33 cellular contexts compared by ENCODE assay signal in genomic region chr12:44174053-44174452, GRCh38.
DNase-seq lines count a peak whose midpoint lies in the region; ATAC-seq, FAIRE-seq and TF ChIP-seq lines count a peak whose summit lies in the region.
"Had no signal": no experiment of that assay in that cellular context is flagged by ENCODE, and none has a peak within 500 bp of the region (broad histone marks: within the 10 kb centered on the region; RNA-seq: fewer than 3 reads in every experiment).

No MANE protein-coding gene starts in this region.

- ATAC-seq in HepG2 (no peak), left lobe of liver (peak; percentile 68), right lobe of liver (peak; percentile 36 to 80 (median 42))
- ATAC-seq: A549; CD8-positive, alpha-beta T cell had no signal

- H3K27ac ChIP-seq in liver (ENCODE audit: low read depth in 1 of 2, low read length in 2 of 2) (no peak overlapping the region), HepG2 (ENCODE audit: extremely low read length, insufficient read depth, low read length) (no peak overlapping the region), right lobe of liver (no peak overlapping the region)
- H3K27ac ChIP-seq: A549; BLaER1; BLaER1 treated with 17β-estradiol and CSF1 and Interleukin-3, amounts not matched to agents 10 nM and 100 nM; C4-2B had no signal

- H3K9ac ChIP-seq in liver (ENCODE audit: low read depth in 1 of 2, low read length in 2 of 2) (no peak overlapping the region), HepG2 (ENCODE audit: insufficient read depth, low read depth, low read length) (no peak overlapping the region)
- H3K9ac ChIP-seq: BLaER1; BLaER1 treated with 17β-estradiol and CSF1 and Interleukin-3, amounts not matched to agents 10 nM and 100 nM had no signal

- no peaks in the 10 kb centered on the region for H3K27me3 ChIP-seq in liver (ENCODE audit: control insufficient read depth in 4 of 4, insufficient read depth in 4 of 4, low read length in 3 of 4)
- no peaks in the 10 kb centered on the region for H3K27me3 ChIP-seq in HepG2 (ENCODE audit: control insufficient read depth in 1 of 2, insufficient read depth in 2 of 2, low read length in 2 of 2)
- H3K27me3 ChIP-seq in right lobe of liver = no peaks in the 10 kb centered on the region
- H3K27me3 ChIP-seq: BE2C; BLaER1; BLaER1 treated with 17β-estradiol and CSF1 and Interleukin-3, amounts not matched to agents 10 nM and 100 nM had no signal

- CTCF ChIA-PET in HepG2 (lab: Yijun Ruan, JAX; ENCODE audit: low intra/inter-chr PET ratio, low total read pairs) = no interaction called here

- TF ChIP-seq RAD21 in liver (IDR thresholded peaks at IDR 0.05) (no peak), HepG2 (CRISPR knock-in tag; IDR thresholded peaks at IDR 0.05) (no peak)

- no peak overlapping the region for H3K27ac Mint-ChIP-seq in activated T-helper 2 cell treated with anti-CD3 and anti-CD28 coated beads, Interferon-gamma antibody, Interleukin-2, Interleukin-4, amounts not matched to agents 10 μg/mL and 5 μg/mL and 100 μg/mL, durations not matched to agents 14 hours and 24 hours and 36 hours
- H3K27ac Mint-ChIP-seq: B cell; CD14-positive monocyte; CD4-positive, alpha-beta memory T cell; CD4-positive, alpha-beta T cell; CD4-positive, CD25-positive, alpha-beta regulatory T cell; CD8-positive, alpha-beta memory T cell; CD8-positive, alpha-beta T cell had no signal

- H3K9me3 Mint-ChIP-seq in activated T-helper 2 cell treated with anti-CD3 and anti-CD28 coated beads, Interferon-gamma antibody, Interleukin-2, Interleukin-4, amounts not matched to agents 10 μg/mL and 5 μg/mL and 100 μg/mL, durations not matched to agents 14 hours and 24 hours and 36 hours = no peaks in the 10 kb centered on the region
- H3K9me3 Mint-ChIP-seq: CD4-positive, alpha-beta T cell had no signal

- peaks cover 0 to 3% (median 0%) of the 10 kb centered on the region in 4 donors for H3K4me1 ChIP-seq in liver (ENCODE audit: control insufficient read depth in 4 of 4, insufficient read depth in 4 of 4, low read length in 3 of 4)
- no peaks in the 10 kb centered on the region; the same call in 1 of the 2 replicates for H3K4me1 ChIP-seq in HepG2 (ENCODE audit: insufficient read depth, low read length)
- peaks cover 0 to 6% (median 0%) of the 10 kb centered on the region in 4 donors for H3K4me1 ChIP-seq in right lobe of liver
- H3K4me1 ChIP-seq: A549; BE2C; BLaER1; BLaER1 treated with 17β-estradiol and CSF1 and Interleukin-3, amounts not matched to agents 10 nM and 100 nM; Caco-2 had no signal

- no peaks in the 10 kb centered on the region for H3K79me2 ChIP-seq in HepG2 (ENCODE audit: insufficient read depth, low read length)

- BruUV-seq in HepG2 (replicated peaks; lab: Mats Ljungman, UMichigan) = no TSS peak

- no peak overlapping the region for H3K4me2 ChIP-seq in HepG2 (ENCODE audit: low read depth, low read length)
- H3K4me2 ChIP-seq: A549; BLaER1; BLaER1 treated with 17β-estradiol and CSF1 and Interleukin-3, amounts not matched to agents 10 nM and 100 nM had no signal

- no peak overlapping the region for H3K4me3 Mint-ChIP-seq in activated T-helper 2 cell treated with anti-CD3 and anti-CD28 coated beads, Interferon-gamma antibody, Interleukin-2, Interleukin-4, amounts not matched to agents 10 μg/mL and 5 μg/mL and 100 μg/mL, durations not matched to agents 14 hours and 24 hours and 36 hours (ENCODE audit: low read depth)
- H3K4me3 Mint-ChIP-seq: B cell; CD14-positive monocyte; CD4-positive, alpha-beta memory T cell; CD4-positive, alpha-beta T cell; CD4-positive, CD25-positive, alpha-beta regulatory T cell; CD8-positive, alpha-beta memory T cell; CD8-positive, alpha-beta T cell had no signal

- TF ChIP-seq CTCF in liver (IDR thresholded peaks at IDR 0.05; ENCODE audit: low read depth, low read length, missing input control) (no peak), HepG2 (CRISPR knock-in tag; IDR thresholded peaks at IDR 0.05) (no peak), right lobe of liver (IDR thresholded peaks at IDR 0.05) (no peak)

- no peak for FAIRE-seq in HepG2 (lab: Jason Lieb, UNC)
- FAIRE-seq: A549, D721Med had no signal

- POLR2A ChIA-PET in HepG2 (lab: Yijun Ruan, JAX) = no interaction called here

- no peaks in the 10 kb centered on the region for H3K27me3 Mint-ChIP-seq in activated T-helper 2 cell treated with anti-CD3 and anti-CD28 coated beads, Interferon-gamma antibody, Interleukin-2, Interleukin-4, amounts not matched to agents 10 μg/mL and 5 μg/mL and 100 μg/mL, durations not matched to agents 14 hours and 24 hours and 36 hours (ENCODE audit: low read depth)
- H3K27me3 Mint-ChIP-seq: B cell; CD4-positive, alpha-beta memory T cell; CD4-positive, alpha-beta T cell; CD4-positive, CD25-positive, alpha-beta regulatory T cell; CD8-positive, alpha-beta memory T cell had no signal

- intact Hi-C loops in HepG2 (cut with micrococcal nuclease; ENCODE audit: unreplicated experiment) (no loop called here), right lobe of liver (cut with DNase I) (no loop called here)
- intact Hi-C loops in activated T-helper 2 cell treated with anti-CD3 and anti-CD28 coated beads, Interferon-gamma antibody, Interleukin-2, Interleukin-4, amounts not matched to agents 10 μg/mL and 5 μg/mL and 100 μg/mL, durations not matched to agents 14 hours and 24 hours and 36 hours (cut with micrococcal nuclease) = no loop called here

- no peaks in the 10 kb centered on the region for H3K36me3 ChIP-seq in liver (ENCODE audit: control insufficient read depth in 4 of 4, insufficient read depth in 3 of 4, low read depth in 1 of 4, low read length in 3 of 4)
- H3K36me3 ChIP-seq in HepG2 (replicated peaks in 1 of 2; ENCODE audit: control insufficient read depth in 1 of 2, insufficient read depth in 2 of 2, low read length in 2 of 2) = no peaks in the 10 kb centered on the region
- H3K36me3 ChIP-seq in right lobe of liver = no peaks in the 10 kb centered on the region
- H3K36me3 ChIP-seq: BE2C; BLaER1; BLaER1 treated with 17β-estradiol and CSF1 and Interleukin-3, amounts not matched to agents 10 nM and 100 nM had no signal

- no peaks in the 10 kb centered on the region for H4K20me1 ChIP-seq in HepG2 (ENCODE audit: insufficient read depth, low read length)
- H4K20me1 ChIP-seq: BLaER1; BLaER1 treated with 17β-estradiol and CSF1 and Interleukin-3, amounts not matched to agents 10 nM and 100 nM had no signal

- no peaks in the 10 kb centered on the region for H3K4me1 Mint-ChIP-seq in activated T-helper 2 cell treated with anti-CD3 and anti-CD28 coated beads, Interferon-gamma antibody, Interleukin-2, Interleukin-4, amounts not matched to agents 10 μg/mL and 5 μg/mL and 100 μg/mL, durations not matched to agents 14 hours and 24 hours and 36 hours (ENCODE audit: low read depth)
- H3K4me1 Mint-ChIP-seq: B cell; CD14-positive monocyte; CD4-positive, alpha-beta memory T cell; CD4-positive, CD25-positive, alpha-beta regulatory T cell; CD8-positive, alpha-beta memory T cell had no signal

- H3K36me3 Mint-ChIP-seq in activated T-helper 2 cell treated with anti-CD3 and anti-CD28 coated beads, Interferon-gamma antibody, Interleukin-2, Interleukin-4, amounts not matched to agents 10 μg/mL and 5 μg/mL and 100 μg/mL, durations not matched to agents 14 hours and 24 hours and 36 hours (ENCODE audit: low read depth) = no peaks in the 10 kb centered on the region
- H3K36me3 Mint-ChIP-seq: CD14-positive monocyte; CD4-positive, CD25-positive, alpha-beta regulatory T cell had no signal

- H3K4me3 ChIP-seq in liver (ENCODE audit: low read depth in 1 of 3, low read length in 3 of 3) (no peak overlapping the region), HepG2 (replicated peaks in 1 of 3; ENCODE audit: insufficient read depth in 1 of 3, low read depth in 2 of 3, low read length in 3 of 3) (no peak overlapping the region), right lobe of liver (no peak overlapping the region)
- H3K4me3 ChIP-seq: A549; BLaER1; BLaER1 treated with 17β-estradiol and CSF1 and Interleukin-3, amounts not matched to agents 10 nM and 100 nM had no signal

- TF ChIP-seq EP300 in HepG2 (IDR thresholded peaks at IDR 0.05; ENCODE audit: low read depth in 2 of 2, low read length in 2 of 2) = no peak
- TF ChIP-seq EP300 in HepG2 (CRISPR knock-in tag; IDR thresholded peaks at IDR 0.05; ENCODE audit: borderline replicate concordance) = no peak

- DNase-seq in HepG2 (ENCODE audit: low spot score) (no peak), left lobe of liver (ENCODE audit: low spot score) (no peak), right lobe of liver (no peak), NOMO-1 (lab: John Stamatoyannopoulos, UW; ENCODE audit: unreplicated experiment in 2 of 2) (no peak)
- DNase-seq in activated T-helper 2 cell treated with anti-CD3 and anti-CD28 coated beads, Interferon-gamma antibody, Interleukin-2, Interleukin-4, amounts not matched to agents 10 μg/mL and 5 μg/mL and 100 μg/mL, durations not matched to agents 14 hours and 24 hours and 36 hours (ENCODE audit: low spot score) = no peak
- DNase-seq: 8988T; ACHN; AML-193; BE2C; C1 segment of cervical spinal cord; Caco-2; Calu3; CD4-positive, alpha-beta memory T cell; CD4-positive, alpha-beta T cell; CD4-positive, CD25-positive, alpha-beta regulatory T cell; CD8-positive, alpha-beta memory T cell; CD8-positive, alpha-beta T cell; COR-L47; DMS 273 treated with DMSO at 0.1 percent for 48 hours; DMS153; DMS53; DMS79; DMS79 treated with DMSO at 0.1 percent for 48 hours; DND-41; EL had no signal

- no peak for TF ChIP-seq POLR2A in HepG2 (IDR thresholded peaks at IDR 0.05; ENCODE audit: insufficient read depth in 1 of 2, low read depth in 2 of 2, low read length in 2 of 2)
- no peak for TF ChIP-seq POLR2A in right lobe of liver (IDR thresholded peaks at IDR 0.05)

- no peaks in the 10 kb centered on the region for H3K9me3 ChIP-seq in liver (ENCODE audit: control insufficient read depth in 4 of 4, low read length in 3 of 4)
- H3K9me3 ChIP-seq in HepG2 (ENCODE audit: low read length) = no peaks in the 10 kb centered on the region
- H3K9me3 ChIP-seq in right lobe of liver = no peaks in the 10 kb centered on the region
- H3K9me3 ChIP-seq: A549, BE2C, BLaER1, Caco-2 had no signal

- in situ Hi-C loops in HepG2 (cut with HindIII; ENCODE audit: extremely low pct_ligation_motif_present, low pct_unique_long_range_greater_than_20kb) = no loop called here

- no peak overlapping the region for H2AFZ ChIP-seq in HepG2 (ENCODE audit: low read length)

TF ChIP-seq in liver, 16 proteins besides CTCF, POLR2A, EP300 and RAD21:
- TF ChIP-seq TAF1 (conservative IDR thresholded peaks at IDR 0.05) (no peak), YY1 (IDR thresholded peaks at IDR 0.05) (peak; percentile 21), FOXA2 (IDR thresholded peaks at IDR 0.05) (peak; percentile 12), HNF4A (conservative IDR thresholded peaks at IDR 0.05) (peak; percentile 54 to 62)

TF ChIP-seq in HepG2, 621 proteins besides CTCF, POLR2A, EP300 and RAD21 (continues in another document):
- TF ChIP-seq ZNF7 (CRISPR knock-in tag; IDR thresholded peaks at IDR 0.05) (no peak), ZNF468 (CRISPR knock-in tag; IDR thresholded peaks at IDR 0.05) (no peak), ZNF816 (CRISPR knock-in tag; IDR thresholded peaks at IDR 0.05; ENCODE audit: borderline replicate concordance) (no peak), ZNF207 (IDR thresholded peaks at IDR 0.05; ENCODE audit: borderline replicate concordance) (no peak), ATRX (CRISPR knock-in tag; IDR thresholded peaks at IDR 0.05; ENCODE audit: borderline replicate concordance) (no peak), BRD4 (CRISPR knock-in tag; IDR thresholded peaks at IDR 0.05) (no peak), MEIS2 (CRISPR knock-in tag; IDR thresholded peaks at IDR 0.05) (no peak)
